ENCODE assay signal across 8 cellular contexts in the genomic region with DNA sequence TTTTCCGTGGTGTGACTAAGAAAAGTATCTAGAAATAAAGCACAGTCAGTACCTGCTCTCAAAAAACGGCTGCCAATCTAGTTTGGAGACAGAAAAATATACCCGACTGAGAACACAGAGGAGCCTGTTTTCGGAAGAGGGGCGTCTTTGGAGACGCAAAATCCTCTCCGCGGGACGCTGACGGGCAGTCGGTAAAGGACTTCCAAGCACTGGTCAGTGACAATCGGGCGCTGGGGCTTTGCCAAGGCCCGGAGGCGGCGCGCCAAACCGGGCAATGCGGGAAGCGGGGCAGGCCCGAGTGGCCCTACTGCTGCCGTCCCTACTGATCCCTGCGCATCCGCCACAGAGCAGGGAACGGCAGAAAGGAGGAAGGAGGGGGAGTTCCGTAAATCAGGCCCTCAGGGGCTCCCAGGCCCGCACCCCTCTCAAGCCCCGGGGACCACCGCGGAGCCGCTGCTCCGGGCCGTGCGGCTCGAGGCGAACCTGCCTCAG. TPM values are rescaled to one million over a fixed set of nuclear protein-coding genes. Genes with fewer than 3 reads are reported as not detected.
DNase-seq lines count a peak whose midpoint lies in the region; ATAC-seq, FAIRE-seq and TF ChIP-seq lines count a peak whose summit lies in the region.

No MANE protein-coding gene starts in this region.

- WGBS in spleen, 5 donors = 1 to 2% (median 1%) methylated on average over 16 to 36 of the region's 36 CpGs

- TF ChIP-seq CTCF in OCI-LY1 (IDR thresholded peaks at IDR 0.05; ENCODE audit: low read length) = no peak
- no peak for TF ChIP-seq CTCF in kidney (IDR thresholded peaks at IDR 0.05; ENCODE audit: borderline replicate concordance, extremely low read depth, insufficient read depth)
- TF ChIP-seq CTCF in spleen (IDR thresholded peaks at IDR 0.05 in 8 of 11, conservative IDR thresholded peaks at IDR 0.05 in 3 of 11) = no peak

- H3K27me3 Mint-ChIP-seq in activated CD4-positive, alpha-beta T cell treated with anti-CD3 and anti-CD28 coated beads for 36 hours = no peaks in the 10 kb centered on the region
- H3K27me3 Mint-ChIP-seq in central memory CD8-positive, alpha-beta T cell = no peaks in the 10 kb centered on the region

- H3K36me3 ChIP-seq in OCI-LY1 (ENCODE audit: insufficient read depth, low read length) (peaks cover 18% of the 10 kb centered on the region), kidney (ENCODE audit: control insufficient read depth in 1 of 2, insufficient read depth in 2 of 2, low read length in 2 of 2) (peaks cover 0 to 4% of the 10 kb centered on the region in 2 donors), spleen (peaks cover 0 to 20% (median 8%) of the 10 kb centered on the region in 6 donors)

- H3K27ac Mint-ChIP-seq in activated CD4-positive, alpha-beta T cell treated with anti-CD3 and anti-CD28 coated beads for 36 hours = peak overlapping the region; percentile 83
- peak overlapping the region; percentile 72 for H3K27ac Mint-ChIP-seq in central memory CD8-positive, alpha-beta T cell (ENCODE audit: low read depth)

- intact Hi-C loops in activated CD4-positive, alpha-beta T cell treated with anti-CD3 and anti-CD28 coated beads for 36 hours (cut with DNase I, micrococcal nuclease) = loop anchor here (1.0 to 10.0 kb wide), 11 partner anchors 58 to 1770 kb away; partner anchors contain the start of genes ANKRD27 (in 1 of the 2), CEBPG (in 1 of the 2), GPATCH1 (in 1 of the 2) and LSM14A (in 1 of the 2)
- intact Hi-C loops in kidney (cut with DNase I) = no loop called here
- intact Hi-C loops in spleen (cut with DNase I; ENCODE audit: low total_unique reads) = loop anchor here (10.0 kb wide), 1 partner anchor 60 kb away; the partner anchor contains the start of gene ZNF507

- no peaks in the 10 kb centered on the region for H3K9me3 Mint-ChIP-seq in activated CD4-positive, alpha-beta T cell treated with anti-CD3 and anti-CD28 coated beads for 36 hours (ENCODE audit: low read depth)
- H3K9me3 Mint-ChIP-seq in central memory CD8-positive, alpha-beta T cell = no peaks in the 10 kb centered on the region

- peak; percentile 8 for ATAC-seq in activated CD4-positive, alpha-beta T cell treated with anti-CD3 and anti-CD28 coated beads for 36 hours
- peak; percentile 10 for ATAC-seq in HG02759 (IDR thresholded peaks at IDR 0.05; ENCODE audit: unreplicated experiment)
- ATAC-seq in central memory CD8-positive, alpha-beta T cell (replicated peaks; ENCODE audit: extremely low read depth, poor library complexity, severe bottlenecking) = peak; percentile 16
- ATAC-seq in HG03520 (IDR thresholded peaks at IDR 0.05; ENCODE audit: unreplicated experiment) = no peak

- no peaks in the 10 kb centered on the region for H3K9me2 ChIP-seq in OCI-LY1 (ENCODE audit: low read depth, low read length)

- no peak overlapping the region for H2AFZ ChIP-seq in OCI-LY1 (ENCODE audit: low read length)

- TF ChIP-seq POLR2A in spleen (IDR thresholded peaks at IDR 0.05) = no peak

- no peaks in the 10 kb centered on the region for H3F3A ChIP-seq in OCI-LY1 (ENCODE audit: insufficient read depth, low read length)

- DNase-seq in activated CD4-positive, alpha-beta T cell treated with anti-CD3 and anti-CD28 coated beads for 36 hours = no peak
- no peak for DNase-seq in activated CD4-positive, alpha-beta T cell treated with anti-CD3 and anti-CD28 coated beads for 48 hours
- DNase-seq in central memory CD8-positive, alpha-beta T cell (ENCODE audit: low spot score in 2 of 2) = peak in 1 of 2 donors; percentile 28
- DNase-seq in kidney (peak; percentile 86), spleen (no peak)

- no peaks in the 10 kb centered on the region for H3K27me3 ChIP-seq in OCI-LY1 (ENCODE audit: insufficient read depth, low read length)
- no peaks in the 10 kb centered on the region for H3K27me3 ChIP-seq in spleen (replicated peaks in 1 of 7)

- H3K27ac ChIP-seq in OCI-LY1 (ENCODE audit: low read depth, low read length, poor library complexity, severe bottlenecking) = peak overlapping the region; percentile 77
- peak overlapping the region; percentile 93 to 96 for H3K27ac ChIP-seq in kidney (ENCODE audit: low read depth in 2 of 2, low read length in 2 of 2)
- H3K27ac ChIP-seq in spleen = peak overlapping the region; percentile 89 to 100 (median 98)

- no peak for FAIRE-seq in kidney (lab: Jason Lieb, UNC)

- CTCF ChIA-PET in activated CD4-positive, alpha-beta T cell treated with anti-CD3 and anti-CD28 coated beads for 36 hours (lab: Charles Lee) = interaction anchor here (0.7 to 1.6 kb wide), 3 partner anchors 45 to 1731 kb away, joined by 3 to 4 read pairs (median 3); no protein-coding TSS in a partner anchor

- H3K79me2 ChIP-seq in OCI-LY1 (ENCODE audit: insufficient read depth, low read length) = no peaks in the 10 kb centered on the region; the same call in none of the 2 replicates

- H3K4me2 ChIP-seq in OCI-LY1 (ENCODE audit: low read length) = peak overlapping the region; percentile 76

- peak overlapping the region; percentile 92 for H3K4me3 ChIP-seq in OCI-LY1 (ENCODE audit: low read depth, low read length, poor library complexity, severe bottlenecking)
- H3K4me3 ChIP-seq in kidney (ENCODE audit: low read length in 2 of 2) = peak overlapping the region; percentile 73 to 82
- H3K4me3 ChIP-seq in spleen = peak overlapping the region; percentile 55 to 88 (median 76)

- H3K9me3 ChIP-seq in OCI-LY1 (ENCODE audit: low read length) (no peaks in the 10 kb centered on the region), kidney (ENCODE audit: control insufficient read depth in 1 of 2, low read length in 2 of 2) (no peaks in the 10 kb centered on the region), spleen (no peaks in the 10 kb centered on the region)

- peaks cover 14% of the 10 kb centered on the region for H3K36me3 Mint-ChIP-seq in activated CD4-positive, alpha-beta T cell treated with anti-CD3 and anti-CD28 coated beads for 36 hours (ENCODE audit: low read depth)
- peaks cover 8% of the 10 kb centered on the region for H3K36me3 Mint-ChIP-seq in central memory CD8-positive, alpha-beta T cell (ENCODE audit: insufficient read depth)

- H3K4me1 ChIP-seq in OCI-LY1 (ENCODE audit: insufficient read depth, low read length, severe bottlenecking) (peaks cover 32% of the 10 kb centered on the region), kidney (ENCODE audit: control insufficient read depth in 1 of 2, insufficient read depth in 1 of 2, low read depth in 1 of 2, low read length in 2 of 2) (peaks cover 3 to 5% of the 10 kb centered on the region in 2 donors), spleen (peaks cover 12 to 41% (median 34%) of the 10 kb centered on the region in 6 donors)

- POLR2A ChIA-PET in activated CD4-positive, alpha-beta T cell treated with anti-CD3 and anti-CD28 coated beads for 36 hours (lab: Charles Lee) = interaction anchor here (0.8 kb wide), 1 partner anchor 60 kb away, joined by 5 read pairs; the partner anchor contains the start of gene ZNF507

- H3K4me3 Mint-ChIP-seq in activated CD4-positive, alpha-beta T cell treated with anti-CD3 and anti-CD28 coated beads for 36 hours = peak overlapping the region; percentile 84
- H3K4me3 Mint-ChIP-seq in central memory CD8-positive, alpha-beta T cell = peak overlapping the region; percentile 79

- peaks cover 20% of the 10 kb centered on the region for H3K4me1 Mint-ChIP-seq in activated CD4-positive, alpha-beta T cell treated with anti-CD3 and anti-CD28 coated beads for 36 hours
- H3K4me1 Mint-ChIP-seq in central memory CD8-positive, alpha-beta T cell = peaks cover 9% of the 10 kb centered on the region

- H3K9ac ChIP-seq in OCI-LY1 (ENCODE audit: low read length) (peak overlapping the region; percentile 100), kidney (ENCODE audit: low read length in 2 of 2) (peak overlapping the region; percentile 85 to 94)

- H4K20me1 ChIP-seq in OCI-LY1 (ENCODE audit: insufficient read depth, low read length) = no peaks in the 10 kb centered on the region

RNA-seq across cellular contexts. Expression of gene DPY19L3, which starts 0.6 kb away (rescaled TPM):
- total RNA-seq in activated CD4-positive, alpha-beta T cell treated with anti-CD3 and anti-CD28 coated beads for 36 hours = 10 to 100 TPM; 14.3 to 14.6 TPM
- total RNA-seq in kidney = 36.7 TPM
- polyA plus RNA-seq in kidney (ENCODE audit: insufficient read depth, low read depth, low replicate concordance) = 4.7 TPM
- total RNA-seq in spleen = 10 to 100 TPM; 29.0 to 57.5 (median 46.0) TPM
- polyA plus RNA-seq in spleen = 1 to 10 TPM; 5.3 to 6.9 (median 5.7) TPM

RNA-seq across cellular contexts. Expression of gene ZNF507, which starts 59.6 kb away (rescaled TPM):
- total RNA-seq in activated CD4-positive, alpha-beta T cell treated with anti-CD3 and anti-CD28 coated beads for 36 hours = 10 to 100 TPM; 25.2 to 27.6 TPM
- total RNA-seq in kidney = 23.5 TPM
- polyA plus RNA-seq in kidney (ENCODE audit: insufficient read depth, low read depth, low replicate concordance) = 3.4 TPM
- total RNA-seq in spleen = 10 to 100 TPM; 20.4 to 31.4 (median 25.6) TPM
- 1 to 10 TPM; 3.6 to 5.1 (median 4.8) TPM for polyA plus RNA-seq in spleen
